28 cellular contexts compared by ENCODE assay signal in the genomic region with DNA sequence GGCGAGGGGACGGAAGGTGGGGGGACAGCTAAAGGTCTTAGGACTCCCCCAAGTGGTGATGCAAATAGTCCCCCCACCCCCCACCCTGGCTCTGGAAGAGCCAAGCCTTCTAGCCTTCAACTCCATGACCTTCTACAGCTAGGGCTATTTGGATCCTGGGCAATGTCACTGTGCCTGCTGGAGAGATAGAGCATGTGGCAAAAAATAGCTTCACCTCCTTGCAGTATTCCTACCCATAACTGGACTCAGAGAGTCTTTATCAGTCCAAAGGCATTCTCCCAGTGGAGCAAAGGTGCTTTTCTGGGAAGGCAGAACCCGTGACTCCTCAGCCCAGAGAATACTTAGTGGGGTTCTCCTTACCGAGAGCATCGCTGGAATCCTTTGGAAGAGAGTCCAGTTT. TPM values are rescaled to one million over a fixed set of nuclear protein-coding genes. Genes with fewer than 3 reads are reported as not detected.
DNase-seq lines count a peak whose midpoint lies in the region; ATAC-seq and TF ChIP-seq lines count a peak whose summit lies in the region.
"Had no signal": no experiment of that assay in that cellular context is flagged by ENCODE, and none has a peak within 500 bp of the region (broad histone marks: within the 10 kb centered on the region; RNA-seq: fewer than 3 reads in every experiment).

No MANE protein-coding gene starts in this region.

- H3K36me3 Mint-ChIP-seq in CD4-positive, alpha-beta T cell (ENCODE audit: low read depth) = no peaks in the 10 kb centered on the region
- H3K36me3 Mint-ChIP-seq: activated naive CD4-positive, alpha-beta T cell treated with anti-CD3 and anti-CD28 coated beads, Interleukin-2, amount 50 U/mL, for 72 hours; CD8-positive, alpha-beta T cell; immature natural killer cell; type B pancreatic cell had no signal

- TF ChIP-seq CTCF in cardiac muscle cell (IDR thresholded peaks at IDR 0.05; ENCODE audit: low read depth, low read length) (no peak), neutrophil (IDR thresholded peaks at IDR 0.05) (no peak)
- TF ChIP-seq CTCF in CD4-positive, alpha-beta T cell (IDR thresholded peaks at IDR 0.05) = no peak

- CTCF ChIA-PET in CD4-positive, alpha-beta T cell (lab: Charles Lee) = no interaction called here

- POLR2A ChIA-PET in CD4-positive, alpha-beta T cell (lab: Charles Lee) = no interaction called here

- H3K27me3 Mint-ChIP-seq in CD4-positive, alpha-beta T cell = peaks cover 34% of the 10 kb centered on the region

- H3K36me3 ChIP-seq in cardiac muscle cell = no peaks in the 10 kb centered on the region
- no peaks in the 10 kb centered on the region for H3K36me3 ChIP-seq in neutrophil
- H3K36me3 ChIP-seq: sigmoid colon, SJSA1 had no signal

- no peaks in the 10 kb centered on the region for H3K9me3 Mint-ChIP-seq in CD4-positive, alpha-beta T cell
- H3K9me3 Mint-ChIP-seq: activated CD4-positive, alpha-beta T cell treated with anti-CD3 and anti-CD28 coated beads, Interleukin-2, amount 10 ng/mL, durations not matched to agents 24 days and 14 days; activated naive CD4-positive, alpha-beta T cell treated with anti-CD3 and anti-CD28 coated beads, Interleukin-2, amount 50 U/mL, for 72 hours; CD8-positive, alpha-beta T cell; H9; immature natural killer cell; type B pancreatic cell had no signal

- no peaks in the 10 kb centered on the region for H3K4me1 Mint-ChIP-seq in CD4-positive, alpha-beta T cell (ENCODE audit: low read depth)
- H3K4me1 Mint-ChIP-seq: activated CD4-positive, alpha-beta T cell treated with anti-CD3 and anti-CD28 coated beads, Interleukin-2, amount 10 ng/mL, durations not matched to agents 24 days and 14 days; H9; immature natural killer cell had no signal

- H3K9me3 ChIP-seq in cardiac muscle cell (ENCODE audit: low read depth) (no peaks in the 10 kb centered on the region), neutrophil (no peaks in the 10 kb centered on the region)
- no peaks in the 10 kb centered on the region for H3K9me3 ChIP-seq in CD4-positive, alpha-beta T cell (ENCODE audit: control insufficient read depth, low read length)
- H3K9me3 ChIP-seq: sigmoid colon, SJSA1 had no signal

- peak; percentile 80 for ATAC-seq in Right ventricle myocardium inferior
- ATAC-seq in activated CD4-positive, CD25-positive, alpha-beta regulatory T cell treated with anti-CD3 and anti-CD28 coated beads, Interleukin-2, amount 50 U/mL, for 24 hours = no peak
- no peak for ATAC-seq in CD4-positive, alpha-beta T cell (ENCODE audit: poor library complexity)
- ATAC-seq: activated naive CD4-positive, alpha-beta T cell treated with anti-CD3 and anti-CD28 coated beads, Interleukin-2, amount 50 U/mL, for 72 hours; CD8-positive, alpha-beta T cell; HepG2; left colon had no signal

- no peak overlapping the region for H3K27ac Mint-ChIP-seq in CD4-positive, alpha-beta T cell
- H3K27ac Mint-ChIP-seq: activated CD4-positive, alpha-beta T cell treated with anti-CD3 and anti-CD28 coated beads, Interleukin-2, amount 10 ng/mL, durations not matched to agents 24 days and 14 days; activated naive CD4-positive, alpha-beta T cell treated with anti-CD3 and anti-CD28 coated beads, Interleukin-2, amount 50 U/mL, for 72 hours; CD8-positive, alpha-beta T cell; H9; immature natural killer cell; type B pancreatic cell had no signal

- DNase-seq in Right ventricle myocardium inferior (ENCODE audit: missing footprints) (no peak), cardiac septum (ENCODE audit: low spot score) (no peak), cardiac muscle cell (ENCODE audit: low read depth in 1 of 2, low spot score in 1 of 2) (peak in 1 of 2 donors; percentile 62), SHP77 treated with DMSO at 0.1 percent for 48 hours (lab: John Stamatoyannopoulos, UW) (no peak), NOMO-1 treated with DMSO at 0.1 percent for 48 hours (lab: John Stamatoyannopoulos, UW; ENCODE audit: unreplicated experiment) (no peak)
- no peak for DNase-seq in CD4-positive, alpha-beta T cell
- DNase-seq: activated CD4-positive, alpha-beta T cell treated with anti-CD3 and anti-CD28 coated beads, Interleukin-2, amount 10 ng/mL, durations not matched to agents 24 days and 14 days; CD8-positive, alpha-beta T cell; effector CD4-positive, alpha-beta T cell; H9; immature natural killer cell; mesendoderm; NCI-H146; NCI-H2107; NCI-H446; NCI-H774; stimulated activated CD4-positive, alpha-beta T cell treated with anti-CD3 and anti-CD28 coated beads, Interleukin-4, amount 100 ng/mL, for 4 hours; T1000 had no signal

- no peak overlapping the region for H3K4me3 Mint-ChIP-seq in CD4-positive, alpha-beta T cell
- H3K4me3 Mint-ChIP-seq: activated CD4-positive, alpha-beta T cell treated with anti-CD3 and anti-CD28 coated beads, Interleukin-2, amount 10 ng/mL, durations not matched to agents 24 days and 14 days; CD8-positive, alpha-beta T cell; H9; immature natural killer cell; type B pancreatic cell had no signal

- peaks cover 40% of the 10 kb centered on the region for H3K4me1 ChIP-seq in cardiac muscle cell (ENCODE audit: low read depth)
- H3K4me1 ChIP-seq in neutrophil (ENCODE audit: control insufficient read depth in 1 of 2, insufficient read depth in 1 of 2, low read depth in 1 of 2, low read length in 1 of 2) = peaks cover 27 to 29% of the 10 kb centered on the region in 2 experiments
- H3K4me1 ChIP-seq: sigmoid colon, SJSA1 had no signal

- H3K4me3 ChIP-seq in cardiac muscle cell (no peak overlapping the region), neutrophil (ENCODE audit: low read depth in 1 of 2, low read length in 1 of 2) (no peak overlapping the region)
- H3K4me3 ChIP-seq: sigmoid colon, SJSA1 had no signal

- H3K27ac ChIP-seq in cardiac muscle cell (peak overlapping the region; percentile 94), neutrophil (peak overlapping the region; percentile 83)
- H3K27ac ChIP-seq in CD4-positive, alpha-beta T cell (ENCODE audit: low read depth, low read length) = no peak overlapping the region
- H3K27ac ChIP-seq: 22Rv1, sigmoid colon, SJSA1, VCaP had no signal

- intact Hi-C loops in Right ventricle myocardium inferior (cut with DNase I) = loop anchor here (1.0 to 5.0 kb wide), 2 partner anchors 12 to 51 kb away; a partner anchor contains a TSS
- intact Hi-C loops in cardiac septum (cut with DNase I) = loop anchor here (2.0 kb wide), 1 partner anchor 50 kb away; a partner anchor contains a TSS
- intact Hi-C loops in CD4-positive, alpha-beta T cell (cut with DNase I, micrococcal nuclease) = no loop called here

- H3K27me3 ChIP-seq in cardiac muscle cell = no peaks in the 10 kb centered on the region
- no peaks in the 10 kb centered on the region for H3K27me3 ChIP-seq in neutrophil
- H3K27me3 ChIP-seq in CD4-positive, alpha-beta T cell (ENCODE audit: control insufficient read depth, insufficient read depth, low read length) = no peaks in the 10 kb centered on the region
- H3K27me3 ChIP-seq: sigmoid colon had no signal

RNA-seq across cellular contexts. Expression of a gene that starts 48.9 kb away (rescaled TPM):
- 30.1 TPM for total RNA-seq in Right ventricle myocardium inferior
- total RNA-seq in cardiac septum = 18.9 TPM
- 4.2 and 5.4 TPM in 2 replicates for total RNA-seq in cardiac muscle cell
- polyA plus RNA-seq in cardiac muscle cell = 4.1 and 7.9 TPM in 2 replicates
- total RNA-seq in CD4-positive, alpha-beta T cell = 1 to 10 TPM; 1.8 to 2.3 TPM

Comparison
In these comparisons a context has a peak if more than half of its experiments do, and no peak if none do; other contexts are left out.
1. intact Hi-C loops: an anchor here in Right ventricle myocardium inferior (1.0 to 5.0 kb wide) and cardiac septum (2.0 kb wide); none called in CD4-positive, alpha-beta T cell.